ENCODE assay signal across 8 cellular contexts in the genomic region with DNA sequence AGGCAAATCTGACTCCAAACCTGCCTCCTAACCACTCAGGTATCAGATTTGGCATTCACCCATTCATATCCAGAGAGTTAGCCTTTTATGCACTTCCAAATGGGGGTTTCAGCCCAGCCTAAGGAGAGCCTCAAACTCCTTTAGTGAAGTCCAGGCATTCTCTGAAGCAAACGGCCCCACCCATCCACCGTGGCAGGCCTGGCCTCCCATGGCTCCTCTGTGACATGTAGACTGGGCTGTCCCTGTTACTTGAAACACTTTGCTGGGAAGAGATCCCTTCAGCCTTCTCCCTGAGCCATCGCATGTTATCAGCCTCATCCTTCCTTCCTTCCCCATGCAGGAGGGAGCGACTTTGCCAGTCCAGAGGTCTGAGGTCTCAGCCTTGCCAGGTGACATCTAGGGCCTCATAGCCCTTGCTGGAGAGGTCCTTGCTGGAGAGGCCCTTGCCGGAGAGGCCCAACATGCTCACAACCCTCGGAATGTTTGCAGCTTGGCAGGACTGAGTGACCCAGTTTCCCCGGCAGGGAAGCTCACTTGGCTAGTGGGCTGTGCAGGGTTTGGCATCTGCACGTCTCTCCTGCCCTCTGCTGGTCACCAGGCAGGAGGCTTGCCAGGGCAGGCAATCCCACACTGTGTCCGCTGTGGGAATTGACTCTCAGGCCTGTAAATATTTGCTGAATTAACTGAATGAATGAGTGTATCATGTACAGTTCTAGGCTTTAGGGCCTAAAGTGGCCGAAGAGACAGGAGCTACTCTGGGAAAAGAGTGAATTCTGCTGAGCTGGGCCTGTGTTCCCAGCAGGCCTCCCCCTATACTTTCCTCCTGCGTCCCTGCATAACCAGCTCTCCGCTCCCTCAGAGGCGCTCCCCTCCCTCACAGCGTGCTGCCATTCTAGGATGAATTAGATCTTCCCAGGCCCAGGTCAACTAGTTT. TPM values are rescaled to one million over a fixed set of nuclear protein-coding genes. Genes with fewer than 3 reads are reported as not detected.
DNase-seq lines count a peak whose midpoint lies in the region; ATAC-seq and TF ChIP-seq lines count a peak whose summit lies in the region.

No MANE protein-coding gene starts in this region.

- H3K4me2 ChIP-seq in IMR-90 (ENCODE audit: low read depth, low read length) (no peak overlapping the region), neural progenitor cell (peak overlapping the region; percentile 54)

- H3K27me3 ChIP-seq in IMR-90 (ENCODE audit: control insufficient read depth, insufficient read depth, low read length) = peaks cover 4% of the 10 kb centered on the region; the same call in 1 of the 2 replicates
- H3K27me3 ChIP-seq in neural progenitor cell = no peaks in the 10 kb centered on the region

- no peak overlapping the region for H2BK120ac ChIP-seq in IMR-90 (ENCODE audit: low read depth, low read length)

- 37% methylated on average over 6 of the region's 14 CpGs; no CpG with 5 or more reads in 1 of the 2 experiments for WGBS in IMR-90 (ENCODE audit: extremely low coverage in 2 of 2, insufficient read length in 1 of 2), 2 experiments

- dilution Hi-C loops in IMR-90 (cut with HindIII; ENCODE audit: low sequenced_read_pairs, unreplicated experiment) = no loop called here

- H3K18ac ChIP-seq in IMR-90 (ENCODE audit: low read depth, low read length) = no peak overlapping the region

- no peak overlapping the region for H3K4me3 Mint-ChIP-seq in activated T-helper 2 cell treated with anti-CD3 and anti-CD28 coated beads, Interferon-gamma antibody, Interleukin-2, Interleukin-4, amounts not matched to agents 10 μg/mL and 5 μg/mL and 100 μg/mL, durations not matched to agents 14 hours and 24 hours and 36 hours (ENCODE audit: low read depth)
- no peak overlapping the region for H3K4me3 Mint-ChIP-seq in neural progenitor cell

- TF ChIP-seq CTCF in IMR-90 (conservative IDR thresholded peaks at IDR 0.05; ENCODE audit: low read depth, low read length) (peak; percentile 98), fibroblast of villous mesenchyme (IDR thresholded peaks at IDR 0.05; ENCODE audit: insufficient read depth, low read depth, low read length) (peak; percentile 94), neural progenitor cell (IDR thresholded peaks at IDR 0.05) (peak; percentile 98)

- H4K20me1 ChIP-seq in IMR-90 (ENCODE audit: insufficient read depth, low read length) (no peaks in the 10 kb centered on the region), neural progenitor cell (ENCODE audit: low read depth) (no peaks in the 10 kb centered on the region)

- H3K23ac ChIP-seq in IMR-90 (ENCODE audit: low read depth, low read length) = no peak overlapping the region

- H3K27ac ChIP-seq in IMR-90 (ENCODE audit: insufficient read depth, low read length) = no peak overlapping the region
- no peak overlapping the region for H3K27ac ChIP-seq in neural progenitor cell

- no peak overlapping the region for H3K56ac ChIP-seq in IMR-90 (ENCODE audit: extremely low read depth, insufficient read depth, low read length)

- BruUV-seq in IMR-90 (replicated peaks; lab: Mats Ljungman, UMichigan) = no TSS peak

- H3K36me3 Mint-ChIP-seq in activated T-helper 2 cell treated with anti-CD3 and anti-CD28 coated beads, Interferon-gamma antibody, Interleukin-2, Interleukin-4, amounts not matched to agents 10 μg/mL and 5 μg/mL and 100 μg/mL, durations not matched to agents 14 hours and 24 hours and 36 hours (ENCODE audit: low read depth) = no peaks in the 10 kb centered on the region
- H3K36me3 Mint-ChIP-seq in neural progenitor cell = no peaks in the 10 kb centered on the region

- H3K9me3 ChIP-seq in ES-I3 (ENCODE audit: control insufficient read depth, insufficient read depth, low read length) = no peaks in the 10 kb centered on the region
- H3K9me3 ChIP-seq in IMR-90 (ENCODE audit: control insufficient read depth, insufficient read depth, low read length) = no peaks in the 10 kb centered on the region
- H3K9me3 ChIP-seq in neural progenitor cell (ENCODE audit: low read depth) = no peaks in the 10 kb centered on the region

- POLR2A ChIA-PET in IMR-90 (lab: Charles Lee; ENCODE audit: unreplicated experiment) = no interaction called here

- intact Hi-C loops in IMR-90 (cut with micrococcal nuclease) = loop anchor here (1.0 to 10.0 kb wide), 6 partner anchors 74 to 258 kb away; no protein-coding TSS in a partner anchor
- intact Hi-C loops in activated T-helper 2 cell treated with anti-CD3 and anti-CD28 coated beads, Interferon-gamma antibody, Interleukin-2, Interleukin-4, amounts not matched to agents 10 μg/mL and 5 μg/mL and 100 μg/mL, durations not matched to agents 14 hours and 24 hours and 36 hours (cut with micrococcal nuclease) = loop anchor here (1.0 to 2.0 kb wide), 3 partner anchors 105 to 148 kb away; no protein-coding TSS in a partner anchor

- no peak overlapping the region for H3K27ac Mint-ChIP-seq in activated T-helper 2 cell treated with anti-CD3 and anti-CD28 coated beads, Interferon-gamma antibody, Interleukin-2, Interleukin-4, amounts not matched to agents 10 μg/mL and 5 μg/mL and 100 μg/mL, durations not matched to agents 14 hours and 24 hours and 36 hours
- peak overlapping the region; percentile 19 for H3K27ac Mint-ChIP-seq in neural progenitor cell

- H4K5ac ChIP-seq in IMR-90 (ENCODE audit: low read depth, low read length) = no peak overlapping the region

- H4K91ac ChIP-seq in IMR-90 (ENCODE audit: insufficient read depth, low read depth, low read length) = no peak overlapping the region

- no peak overlapping the region for H2AK9ac ChIP-seq in IMR-90 (replicated peaks; ENCODE audit: low read depth, low read length, poor library complexity)

- H3K9me1 ChIP-seq in IMR-90 (ENCODE audit: insufficient read depth, low read length) = no peaks in the 10 kb centered on the region; the same call in 1 of the 2 replicates

- no peak overlapping the region for H3K4me3 ChIP-seq in IMR-90 (ENCODE audit: insufficient read depth, low read depth, low read length)
- H3K4me3 ChIP-seq in fibroblast of villous mesenchyme (ENCODE audit: low read depth, low read length) = no peak overlapping the region
- no peak overlapping the region for H3K4me3 ChIP-seq in neural progenitor cell

- no peaks in the 10 kb centered on the region for H3K79me2 ChIP-seq in neural progenitor cell (ENCODE audit: low read depth)

- in situ Hi-C loops in IMR-90 (cut with MboI; ENCODE audit: low sequenced_read_pairs) = no loop called here

- H2BK20ac ChIP-seq in IMR-90 (ENCODE audit: low read depth, low read length) = no peak overlapping the region

- H3K4me1 ChIP-seq in ES-I3 (ENCODE audit: insufficient read depth, low read length) (peaks cover 7% of the 10 kb centered on the region; the same call in 1 of the 2 replicates), IMR-90 (ENCODE audit: control insufficient read depth, insufficient read depth, low read length) (peaks cover 12% of the 10 kb centered on the region), neural progenitor cell (no peaks in the 10 kb centered on the region)

- no peaks in the 10 kb centered on the region for H3K4me1 Mint-ChIP-seq in activated T-helper 2 cell treated with anti-CD3 and anti-CD28 coated beads, Interferon-gamma antibody, Interleukin-2, Interleukin-4, amounts not matched to agents 10 μg/mL and 5 μg/mL and 100 μg/mL, durations not matched to agents 14 hours and 24 hours and 36 hours (ENCODE audit: low read depth)
- H3K4me1 Mint-ChIP-seq in neural progenitor cell = peaks cover 13% of the 10 kb centered on the region

- peak; percentile 99 for TF ChIP-seq RAD21 in IMR-90 (IDR thresholded peaks at IDR 0.05; ENCODE audit: low read length)

- H2BK15ac ChIP-seq in IMR-90 (ENCODE audit: low read depth, low read length) = no peak overlapping the region

- no peak overlapping the region for H2AK5ac ChIP-seq in IMR-90 (ENCODE audit: low read depth, low read length)

- no peaks in the 10 kb centered on the region for H3F3A ChIP-seq in neural progenitor cell (ENCODE audit: low read depth)

- H2AFZ ChIP-seq in IMR-90 (replicated peaks; ENCODE audit: low read length, poor library complexity) (peak overlapping the region; percentile 82), neural progenitor cell (replicated peaks) (peak overlapping the region; percentile 70)

- H3K9me3 Mint-ChIP-seq in activated T-helper 2 cell treated with anti-CD3 and anti-CD28 coated beads, Interferon-gamma antibody, Interleukin-2, Interleukin-4, amounts not matched to agents 10 μg/mL and 5 μg/mL and 100 μg/mL, durations not matched to agents 14 hours and 24 hours and 36 hours = no peaks in the 10 kb centered on the region
- no peaks in the 10 kb centered on the region for H3K9me3 Mint-ChIP-seq in neural progenitor cell

- DNase-seq in IMR-90 (peak; percentile 81), RKO (ENCODE audit: low spot score) (peak; percentile 64), fibroblast of villous mesenchyme (ENCODE audit: low read depth) (peak; percentile 78), neural progenitor cell (ENCODE audit: low spot score) (peak; percentile 88), stromal cell of bone marrow (ENCODE audit: low read depth) (peak; percentile 69)
- DNase-seq in activated T-helper 2 cell treated with anti-CD3 and anti-CD28 coated beads, Interferon-gamma antibody, Interleukin-2, Interleukin-4, amounts not matched to agents 10 μg/mL and 5 μg/mL and 100 μg/mL, durations not matched to agents 14 hours and 24 hours and 36 hours (ENCODE audit: low spot score) = peak; percentile 50

- CTCF ChIA-PET in IMR-90 (lab: Yijun Ruan, JAX) = interaction anchor here (0.6 to 3.4 kb wide), 15 partner anchors 8 to 192 kb away, joined by 3 to 68 read pairs (median 5); partner anchors contain the start of gene KCNC4

- H3K27me3 Mint-ChIP-seq in activated T-helper 2 cell treated with anti-CD3 and anti-CD28 coated beads, Interferon-gamma antibody, Interleukin-2, Interleukin-4, amounts not matched to agents 10 μg/mL and 5 μg/mL and 100 μg/mL, durations not matched to agents 14 hours and 24 hours and 36 hours (ENCODE audit: low read depth) = no peaks in the 10 kb centered on the region
- peaks cover 4% of the 10 kb centered on the region for H3K27me3 Mint-ChIP-seq in neural progenitor cell (ENCODE audit: insufficient read depth, low read depth)

- no peak overlapping the region for H2BK5ac ChIP-seq in IMR-90 (ENCODE audit: low read depth, low read length, poor library complexity, severe bottlenecking)

- no peaks in the 10 kb centered on the region for H3K36me3 ChIP-seq in ES-I3 (ENCODE audit: insufficient read depth, low read length)
- no peaks in the 10 kb centered on the region for H3K36me3 ChIP-seq in IMR-90 (ENCODE audit: control insufficient read depth, insufficient read depth, low read length)
- no peaks in the 10 kb centered on the region for H3K36me3 ChIP-seq in neural progenitor cell

- no peak overlapping the region for H3K4ac ChIP-seq in IMR-90 (ENCODE audit: low read depth, low read length)

- ATAC-seq in IMR-90 (ENCODE audit: low read depth) (peak; percentile 80), GM18520 (IDR thresholded peaks at IDR 0.05; ENCODE audit: unreplicated experiment) (no peak)

- H4K8ac ChIP-seq in IMR-90 (ENCODE audit: low read depth in 2 of 2, low read length in 2 of 2) = no peak overlapping the region

- no peak for TF ChIP-seq POLR2A in IMR-90 (IDR thresholded peaks at IDR 0.05; ENCODE audit: low read depth, low read length)

- no peak overlapping the region for H3K14ac ChIP-seq in IMR-90 (replicated peaks; ENCODE audit: low read depth, low read length)

- H3K9ac ChIP-seq in ES-I3 (ENCODE audit: low read depth, low read length) (peak overlapping the region; percentile 17; the same call in 1 of the 2 replicates), IMR-90 (ENCODE audit: low read depth, low read length) (no peak overlapping the region), neural progenitor cell (no peak overlapping the region)

- no peaks in the 10 kb centered on the region for H3K79me1 ChIP-seq in IMR-90 (ENCODE audit: low read depth in 1 of 2, low read length in 2 of 2)

RNA-seq across cellular contexts. Expression of gene RBM15, which starts 26.7 kb away (rescaled TPM):
- total RNA-seq in IMR-90 (2012; rRNA removed) (31.7 and 32.2 TPM in 2 replicates), fibroblast of villous mesenchyme (42.2 and 54.0 TPM in 2 replicates), neural progenitor cell (ENCODE audit: low replicate concordance) (66.9 and 83.7 TPM in 2 replicates)
- polyA plus RNA-seq in IMR-90 (2012; rRNA removed) = 6.2 and 6.3 TPM in 2 replicates
- 3.9 and 4.2 TPM in 2 replicates for polyA plus RNA-seq in IMR-90 (2012; cell fraction: cytosol; rRNA removed)
- polyA plus RNA-seq in IMR-90 (2012; cell fraction: nucleus; rRNA removed; ENCODE audit: low replicate concordance) = 6.3 and 7.4 TPM in 2 replicates
- 55.5 TPM in 2 replicates for total RNA-seq in activated T-helper 2 cell treated with anti-CD3 and anti-CD28 coated beads, Interferon-gamma antibody, Interleukin-2, Interleukin-4, amounts not matched to agents 10 μg/mL and 5 μg/mL and 100 μg/mL, durations not matched to agents 14 hours and 24 hours and 36 hours
